In genomic region chr20:12925214-12925755, GRCh38 we compare ENCODE assay signal across 8 cellular contexts.
A peak's percentile ranks its signal among the peaks of the same experiment; 100 is the strongest.
DNase-seq lines count a peak whose midpoint lies in the region; ATAC-seq, FAIRE-seq and TF ChIP-seq lines count a peak whose summit lies in the region.

No MANE protein-coding gene starts in this region.

- no peak overlapping the region for H4K8ac ChIP-seq in H1 (ENCODE audit: extremely low read depth, insufficient read depth, low read length)

- H3K9me3 ChIP-seq in BE2C (no peaks in the 10 kb centered on the region), H1 (ENCODE audit: insufficient read depth in 2 of 2, low read depth in 1 of 2, low read length in 1 of 2) (peaks cover 7 to 10% of the 10 kb centered on the region in 2 experiments; a peak in 3 of 4 replicates), thoracic aorta (no peaks in the 10 kb centered on the region)

- H2AFZ ChIP-seq in H1 (ENCODE audit: low read length), result peak overlapping the region; percentile 86

- TF ChIP-seq CTCF in BE2C (IDR thresholded peaks at IDR 0.05; ENCODE audit: low read depth, low read length) (peak; percentile 84), H1 (IDR thresholded peaks at IDR 0.05; ENCODE audit: control extremely low read depth in 1 of 3, insufficient read depth in 1 of 3, low read depth in 1 of 3, low read length in 3 of 3) (peak; percentile 50 to 96 (median 79)), thoracic aorta (IDR thresholded peaks at IDR 0.05) (peak; percentile 86)

- no peak overlapping the region for H3K9ac ChIP-seq in H1 (replicated peaks in 1 of 4; ENCODE audit: extremely low read depth in 1 of 4, low read depth in 3 of 4, low read length in 3 of 4)

- peak; percentile 92 to 94 for TF ChIP-seq RAD21 in H1 (IDR thresholded peaks at IDR 0.05 in 1 of 2, conservative IDR thresholded peaks at IDR 0.05 in 1 of 2; ENCODE audit: low read depth in 2 of 2, low read length in 2 of 2)

- H3K4me1 ChIP-seq in BE2C, result no peaks in the 10 kb centered on the region
- peaks cover 2 to 8% (median 5%) of the 10 kb centered on the region in 4 experiments; a peak in 4 of 7 replicates for H3K4me1 ChIP-seq in H1 (replicated peaks in 1 of 4; ENCODE audit: control insufficient read depth in 3 of 4, insufficient read depth in 4 of 4, low read length in 3 of 4)
- H3K4me1 ChIP-seq in thoracic aorta (ENCODE audit: control insufficient read depth in 1 of 2, low read depth in 2 of 2), result peaks cover 4 to 14% of the 10 kb centered on the region in 2 donors

- no peaks in the 10 kb centered on the region for H3K27me3 ChIP-seq in BE2C
- peaks cover 0 to 2% (median 0%) of the 10 kb centered on the region in 4 experiments; a peak in 2 of 7 replicates for H3K27me3 ChIP-seq in H1 (replicated peaks in 1 of 4; ENCODE audit: control insufficient read depth in 3 of 4, extremely low read depth in 1 of 4, insufficient read depth in 3 of 4, low read length in 3 of 4)
- no peaks in the 10 kb centered on the region for H3K27me3 ChIP-seq in thoracic aorta (replicated peaks; ENCODE audit: insufficient read depth)

- DNase-seq in BE2C, result peak; percentile 53
- peak; percentile 10 for DNase-seq in NCI-H1048 (lab: John Stamatoyannopoulos, UW)
- peak; percentile 83 for DNase-seq in SK-MEL-5 (ENCODE audit: low read depth, low spot score)
- DNase-seq in H1 (ENCODE audit: low read depth in 1 of 2, low spot score in 2 of 2), result peak in 1 of 2 experiments; percentile 67
- peak; percentile 87 for DNase-seq in medulla oblongata (ENCODE audit: extremely low spot score)
- DNase-seq in thoracic aorta (ENCODE audit: low spot score), result no peak

- no peaks in the 10 kb centered on the region for H3K23me2 ChIP-seq in H1 (ENCODE audit: low read depth, low read length)

- TF ChIP-seq EP300 in H1 (IDR thresholded peaks at IDR 0.05; ENCODE audit: borderline replicate concordance in 1 of 2, low read depth in 2 of 2, low read length in 2 of 2), result no peak

- H4K5ac ChIP-seq in H1 (ENCODE audit: insufficient read length, low read depth, low read length), result no peak overlapping the region

- no peak overlapping the region for H4K91ac ChIP-seq in H1 (replicated peaks; ENCODE audit: insufficient read length, low read length)

- POLR2A ChIA-PET in H1 (lab: Charles Lee; ENCODE audit: partially characterized antibody), result no interaction called here

- H3K27ac ChIP-seq in H1 (ENCODE audit: low read depth, low read length) (no peak overlapping the region), thoracic aorta (no peak overlapping the region)

- no peak overlapping the region for H2BK15ac ChIP-seq in H1 (ENCODE audit: low read length)

- H2BK120ac ChIP-seq in H1 (replicated peaks; ENCODE audit: low read depth, low read length), result no peak overlapping the region

- H3K23ac ChIP-seq in H1 (ENCODE audit: insufficient read length), result no peak overlapping the region

- no peak for TF ChIP-seq POLR2A in GM18505 (IDR thresholded peaks at IDR 0.05; ENCODE audit: borderline replicate concordance, extremely low read depth, insufficient read depth, insufficient read length)
- TF ChIP-seq POLR2A in H1 (IDR thresholded peaks at IDR 0.05; ENCODE audit: control extremely low read depth in 1 of 2, low read depth in 2 of 2, low read length in 2 of 2), result no peak

- peak; percentile 76 for FAIRE-seq in H1 (lab: Jason Lieb, UNC)

- CTCF ChIA-PET in H1 (lab: Charles Lee; ENCODE audit: partially characterized antibody), result interaction anchor here (0.5 to 7.0 kb wide), 33 partner anchors 10 to 986 kb away, joined by 3 to 64 read pairs (median 4); no protein-coding TSS in a partner anchor

- no peaks in the 10 kb centered on the region for H3K79me2 ChIP-seq in H1 (ENCODE audit: control insufficient read depth in 1 of 2, insufficient read depth in 2 of 2, low read length in 2 of 2)

- H3K36me3 ChIP-seq in BE2C (no peaks in the 10 kb centered on the region), H1 (ENCODE audit: control insufficient read depth in 2 of 4, insufficient read depth in 4 of 4, low read length in 3 of 4) (no peaks in the 10 kb centered on the region), thoracic aorta (no peaks in the 10 kb centered on the region)

- no peak overlapping the region for H3K14ac ChIP-seq in H1 (ENCODE audit: insufficient read length)

- no peak overlapping the region for H3K56ac ChIP-seq in H1 (replicated peaks; ENCODE audit: insufficient read length, low read depth, low read length)

- H4K20me1 ChIP-seq in H1 (replicated peaks in 1 of 2; ENCODE audit: control insufficient read depth in 1 of 2, insufficient read depth in 2 of 2, low read length in 2 of 2), result no peaks in the 10 kb centered on the region

- no peak overlapping the region for H2BK20ac ChIP-seq in H1 (ENCODE audit: low read length)

- H3K4me2 ChIP-seq in H1 (ENCODE audit: insufficient read depth in 1 of 2, low read depth in 2 of 2, low read length in 2 of 2), result no peak overlapping the region

- WGBS in H1 (ENCODE audit: extremely low coverage in 1 of 2, insufficient coverage in 1 of 2, insufficient read length in 1 of 2, insufficient replicate concordance in 2 of 2, low coverage in 1 of 2, low lambda C conversion rate in 2 of 2, missing lambda C conversion rate in 1 of 2), 2 experiments, result 46% methylated on average over 7 of the region's 7 CpGs; no CpG with 5 or more reads in 1 of the 2 experiments

- H2AK5ac ChIP-seq in H1 (ENCODE audit: low read depth, low read length), result no peak overlapping the region

- in situ Hi-C loops in SK-MEL-5 (cut with HindIII; ENCODE audit: low pct_unique_long_range_greater_than_20kb, low sequenced_read_pairs), result no loop called here

- H3K18ac ChIP-seq in H1 (ENCODE audit: extremely low read depth, low read length), result no peak overlapping the region

- H2BK5ac ChIP-seq in H1 (ENCODE audit: low read depth, low read length), result no peak overlapping the region

- H3K4ac ChIP-seq in H1 (replicated peaks; ENCODE audit: insufficient read length, low read depth, low read length), result no peak overlapping the region

- no peaks in the 10 kb centered on the region for H3K79me1 ChIP-seq in H1 (ENCODE audit: low read depth, low read length)

- ATAC-seq in GM18505 (IDR thresholded peaks at IDR 0.05; ENCODE audit: unreplicated experiment) (peak; percentile 96), HG02798 (IDR thresholded peaks at IDR 0.05; ENCODE audit: poor library complexity, unreplicated experiment) (peak; percentile 93), thoracic aorta (ENCODE audit: insufficient number of reproducible peaks, low FRiP score, low read depth) (no peak)

- H3K4me3 ChIP-seq in BE2C (ENCODE audit: low read depth, low read length) (no peak overlapping the region), H1 (ENCODE audit: extremely low read depth in 1 of 4, insufficient read depth in 2 of 4, low read depth in 3 of 4, low read length in 4 of 4) (no peak overlapping the region), thoracic aorta (peak overlapping the region; percentile 26)

- no peak overlapping the region for H2BK12ac ChIP-seq in H1 (ENCODE audit: low read depth, low read length)

TF ChIP-seq in H1, 55 proteins besides CTCF, POLR2A, EP300 and RAD21:
- TF ChIP-seq TCF12 (IDR thresholded peaks at IDR 0.05; ENCODE audit: low read depth, low read length) (peak; percentile 68; the same call in 1 of the 2 replicates), RNF2 (IDR thresholded peaks at IDR 0.05; ENCODE audit: borderline replicate concordance, low read depth, low read length, missing control alignments, poor library complexity, severe bottlenecking) (no peak), YY1 (IDR thresholded peaks at IDR 0.05; ENCODE audit: low read depth, low read length) (peak; percentile 45; the same call in 1 of the 2 replicates), NANOG (IDR thresholded peaks at IDR 0.05; ENCODE audit: insufficient read depth, low read depth, low read length, poor library complexity, severe bottlenecking) (no peak)
